Comparison of ENCODE assay signal across 25 cellular contexts in the genomic region with DNA sequence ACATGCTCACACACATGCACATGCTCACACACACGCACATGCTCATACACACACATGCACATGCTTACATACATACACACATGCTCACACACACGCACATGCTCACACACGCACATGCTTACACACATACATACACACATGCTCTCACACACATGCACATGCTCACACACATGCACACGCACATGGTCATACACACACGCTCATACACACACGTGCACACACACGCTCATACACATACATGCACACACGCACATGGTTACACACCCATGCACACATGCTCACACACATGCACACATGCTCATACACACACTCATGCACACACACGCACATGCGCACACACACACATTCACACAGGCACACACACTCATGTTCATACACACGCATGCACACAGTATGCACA.
"Had no signal": no experiment of that assay in that cellular context is flagged by ENCODE, and none has a peak within 500 bp of the region (broad histone marks: within the 10 kb centered on the region; RNA-seq: fewer than 3 reads in every experiment).

No MANE protein-coding gene starts in this region.

- H3K27ac ChIP-seq: colonic mucosa, epithelial cell of prostate, gastrocnemius medialis, ovary, psoas muscle, sigmoid colon, stomach, thyroid gland had no signal

- ATAC-seq: esophagus mucosa; gastrocnemius medialis; left ventricle myocardium superior; naive thymus-derived CD4-positive, alpha-beta T cell; psoas muscle; right cardiac atrium; stimulated activated effector memory CD8-positive, alpha-beta T cell treated with anti-CD3 and anti-CD28 coated beads, Interleukin-12 subunit alpha, Interleukin-12 subunit beta, amount 100 ng/mL, for 72 hours had no signal

- H3K4me1 ChIP-seq: colonic mucosa, gastrocnemius medialis, psoas muscle, sigmoid colon, stomach, thyroid gland had no signal

- DNase-seq: colonic mucosa; effector CD8-positive, alpha-beta T cell; endodermal cell; foreskin fibroblast; gastrocnemius medialis; head of caudate nucleus; left ventricle myocardium superior; midbrain; naive thymus-derived CD4-positive, alpha-beta T cell; nephron progenitor cell; occipital lobe; ovary; posterior cingulate gyrus; psoas muscle; right cardiac atrium; sigmoid colon; stimulated activated CD4-positive, alpha-beta T cell treated with anti-CD3 and anti-CD28 coated beads, Interleukin-2, amount 100 ng/mL, for 24 hours; stimulated activated CD4-positive, alpha-beta T cell treated with anti-CD3 and anti-CD28 coated beads, Interleukin-4, amount 100 ng/mL, for 24 hours; stimulated activated naive CD4-positive, alpha-beta T cell treated with Interleukin-2 at 50 U/mL for 16 hours; stomach; thyroid gland had no signal

- H3K4me3 ChIP-seq: colonic mucosa, gastrocnemius medialis, lung, ovary, psoas muscle, sigmoid colon, stomach, thyroid gland had no signal

- H3K27me3 ChIP-seq: colonic mucosa, gastrocnemius medialis, ovary, sigmoid colon, stomach, thyroid gland had no signal

- H3K36me3 ChIP-seq: colonic mucosa, gastrocnemius medialis, ovary, sigmoid colon, stomach, thyroid gland had no signal

- H3K9me3 ChIP-seq: colonic mucosa, ovary, thyroid gland had no signal
